1 cellular context compared by ENCODE assay signal in the genomic region with DNA sequence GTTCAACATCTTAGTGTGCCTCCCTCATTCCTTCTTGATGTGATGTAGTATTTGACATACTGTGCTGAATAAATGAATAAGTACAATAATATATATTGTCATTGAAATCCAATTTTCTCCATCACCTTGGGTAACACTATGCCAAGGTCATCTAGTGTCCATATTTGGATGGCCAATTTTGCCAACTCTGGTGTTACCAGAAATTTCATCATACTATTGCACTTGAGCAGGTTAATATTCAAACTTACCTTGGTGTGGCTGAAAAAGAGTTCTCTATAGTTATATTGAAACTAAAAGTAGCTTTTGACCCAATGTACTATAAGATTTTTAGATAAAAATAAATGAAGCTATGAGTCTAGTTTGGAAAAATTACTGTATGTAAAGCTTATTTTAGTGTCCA.
TF ChIP-seq lines count a peak whose summit lies in the region.

No MANE protein-coding gene starts in this region.

TF ChIP-seq in HepG2, 621 proteins besides CTCF, POLR2A, EP300 and RAD21 (continued from another document):
- TF ChIP-seq, protein P1, sequence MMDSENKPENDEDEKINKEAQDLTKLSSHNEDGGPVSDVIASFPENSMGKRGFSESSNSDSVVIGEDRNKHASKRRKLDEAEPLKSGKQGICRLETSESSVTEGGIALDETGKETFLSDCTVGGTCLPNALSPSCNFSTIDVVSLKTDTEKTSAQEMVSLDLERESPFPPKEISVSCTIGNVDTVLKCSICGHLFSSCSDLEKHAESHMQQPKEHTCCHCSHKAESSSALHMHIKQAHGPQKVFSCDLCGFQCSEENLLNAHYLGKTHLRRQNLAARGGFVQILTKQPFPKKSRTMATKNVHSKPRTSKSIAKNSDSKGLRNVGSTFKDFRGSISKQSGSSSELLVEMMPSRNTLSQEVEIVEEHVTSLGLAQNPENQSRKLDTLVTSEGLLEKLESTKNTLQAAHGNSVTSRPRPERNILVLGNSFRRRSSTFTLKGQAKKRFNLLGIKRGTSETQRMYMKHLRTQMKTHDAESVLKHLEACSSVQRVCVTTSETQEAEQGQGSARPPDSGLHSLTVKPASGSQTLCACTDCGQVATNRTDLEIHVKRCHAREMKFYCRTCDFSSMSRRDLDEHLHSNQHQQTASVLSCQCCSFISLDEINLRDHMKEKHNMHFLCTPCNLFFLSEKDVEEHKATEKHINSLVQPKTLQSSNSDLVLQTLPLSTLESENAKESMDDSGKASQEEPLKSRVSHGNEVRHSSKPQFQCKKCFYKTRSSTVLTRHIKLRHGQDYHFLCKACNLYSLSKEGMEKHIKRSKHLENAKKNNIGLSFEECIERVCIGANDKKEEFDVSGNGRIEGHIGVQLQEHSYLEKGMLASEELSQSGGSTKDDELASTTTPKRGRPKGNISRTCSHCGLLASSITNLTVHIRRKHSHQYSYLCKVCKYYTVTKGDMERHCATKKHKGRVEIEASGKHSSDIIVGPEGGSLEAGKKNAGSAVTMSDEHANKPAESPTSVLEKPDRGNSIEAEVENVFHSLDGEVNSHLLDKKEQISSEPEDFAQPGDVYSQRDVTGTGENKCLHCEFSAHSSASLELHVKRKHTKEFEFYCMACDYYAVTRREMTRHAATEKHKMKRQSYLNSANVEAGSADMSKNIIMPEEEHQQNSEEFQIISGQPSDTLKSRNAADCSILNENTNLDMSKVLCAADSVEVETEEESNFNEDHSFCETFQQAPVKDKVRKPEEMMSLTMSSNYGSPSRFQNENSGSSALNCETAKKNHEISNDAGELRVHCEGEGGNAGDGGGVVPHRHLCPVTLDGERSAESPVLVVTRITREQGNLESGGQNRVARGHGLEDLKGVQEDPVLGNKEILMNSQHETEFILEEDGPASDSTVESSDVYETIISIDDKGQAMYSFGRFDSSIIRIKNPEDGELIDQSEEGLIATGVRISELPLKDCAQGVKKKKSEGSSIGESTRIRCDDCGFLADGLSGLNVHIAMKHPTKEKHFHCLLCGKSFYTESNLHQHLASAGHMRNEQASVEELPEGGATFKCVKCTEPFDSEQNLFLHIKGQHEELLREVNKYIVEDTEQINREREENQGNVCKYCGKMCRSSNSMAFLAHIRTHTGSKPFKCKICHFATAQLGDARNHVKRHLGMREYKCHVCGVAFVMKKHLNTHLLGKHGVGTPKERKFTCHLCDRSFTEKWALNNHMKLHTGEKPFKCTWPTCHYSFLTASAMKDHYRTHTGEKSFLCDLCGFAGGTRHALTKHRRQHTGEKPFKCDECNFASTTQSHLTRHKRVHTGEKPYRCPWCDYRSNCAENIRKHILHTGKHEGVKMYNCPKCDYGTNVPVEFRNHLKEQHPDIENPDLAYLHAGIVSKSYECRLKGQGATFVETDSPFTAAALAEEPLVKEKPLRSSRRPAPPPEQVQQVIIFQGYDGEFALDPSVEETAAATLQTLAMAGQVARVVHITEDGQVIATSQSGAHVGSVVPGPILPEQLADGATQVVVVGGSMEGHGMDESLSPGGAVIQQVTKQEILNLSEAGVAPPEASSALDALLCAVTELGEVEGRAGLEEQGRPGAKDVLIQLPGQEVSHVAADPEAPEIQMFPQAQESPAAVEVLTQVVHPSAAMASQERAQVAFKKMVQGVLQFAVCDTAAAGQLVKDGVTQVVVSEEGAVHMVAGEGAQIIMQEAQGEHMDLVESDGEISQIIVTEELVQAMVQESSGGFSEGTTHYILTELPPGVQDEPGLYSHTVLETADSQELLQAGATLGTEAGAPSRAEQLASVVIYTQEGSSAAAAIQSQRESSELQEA (CRISPR knock-in tag; IDR thresholded peaks at IDR 0.05; ENCODE audit: not compliant biosample characterization), result no peak
- TF ChIP-seq NCOA2 (CRISPR knock-in tag; IDR thresholded peaks at IDR 0.05) (peak; percentile 51), RAD51 (IDR thresholded peaks at IDR 0.05; ENCODE audit: borderline replicate concordance) (no peak), PITX1 (CRISPR knock-in tag; IDR thresholded peaks at IDR 0.05) (no peak), ZNF552 (CRISPR knock-in tag; IDR thresholded peaks at IDR 0.05; ENCODE audit: borderline replicate concordance) (no peak), CEBPG (CRISPR knock-in tag; IDR thresholded peaks at IDR 0.05) (peak; percentile 79), HNRNPLL (IDR thresholded peaks at IDR 0.05; ENCODE audit: low read depth, low read length, poor library complexity, severe bottlenecking) (no peak), YY1 (IDR thresholded peaks at IDR 0.05; ENCODE audit: insufficient read depth, insufficient replicate concordance, low read depth, low read length) (no peak), ISX (CRISPR knock-in tag; conservative IDR thresholded peaks at IDR 0.05) (no peak), GATAD2A (CRISPR knock-in tag; IDR thresholded peaks at IDR 0.05) (peak; percentile 45; the same call in 1 of the 2 replicates)
- TF ChIP-seq, protein P2, sequence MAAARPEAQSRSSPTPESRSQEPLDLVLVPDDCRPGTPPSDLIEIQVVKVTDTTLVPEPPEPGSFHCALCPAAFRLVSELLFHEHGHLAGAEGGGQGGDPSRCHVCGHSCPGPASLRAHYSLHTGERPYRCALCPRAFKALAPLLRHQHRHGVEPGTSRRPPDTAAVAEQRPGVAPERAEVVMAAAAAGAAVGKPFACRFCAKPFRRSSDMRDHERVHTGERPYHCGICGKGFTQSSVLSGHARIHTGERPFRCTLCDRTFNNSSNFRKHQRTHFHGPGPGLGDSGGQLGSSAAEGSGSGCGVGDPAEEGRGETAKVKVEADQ (CRISPR knock-in tag; IDR thresholded peaks at IDR 0.05; ENCODE audit: borderline replicate concordance), result no peak
- TF ChIP-seq, protein P3, sequence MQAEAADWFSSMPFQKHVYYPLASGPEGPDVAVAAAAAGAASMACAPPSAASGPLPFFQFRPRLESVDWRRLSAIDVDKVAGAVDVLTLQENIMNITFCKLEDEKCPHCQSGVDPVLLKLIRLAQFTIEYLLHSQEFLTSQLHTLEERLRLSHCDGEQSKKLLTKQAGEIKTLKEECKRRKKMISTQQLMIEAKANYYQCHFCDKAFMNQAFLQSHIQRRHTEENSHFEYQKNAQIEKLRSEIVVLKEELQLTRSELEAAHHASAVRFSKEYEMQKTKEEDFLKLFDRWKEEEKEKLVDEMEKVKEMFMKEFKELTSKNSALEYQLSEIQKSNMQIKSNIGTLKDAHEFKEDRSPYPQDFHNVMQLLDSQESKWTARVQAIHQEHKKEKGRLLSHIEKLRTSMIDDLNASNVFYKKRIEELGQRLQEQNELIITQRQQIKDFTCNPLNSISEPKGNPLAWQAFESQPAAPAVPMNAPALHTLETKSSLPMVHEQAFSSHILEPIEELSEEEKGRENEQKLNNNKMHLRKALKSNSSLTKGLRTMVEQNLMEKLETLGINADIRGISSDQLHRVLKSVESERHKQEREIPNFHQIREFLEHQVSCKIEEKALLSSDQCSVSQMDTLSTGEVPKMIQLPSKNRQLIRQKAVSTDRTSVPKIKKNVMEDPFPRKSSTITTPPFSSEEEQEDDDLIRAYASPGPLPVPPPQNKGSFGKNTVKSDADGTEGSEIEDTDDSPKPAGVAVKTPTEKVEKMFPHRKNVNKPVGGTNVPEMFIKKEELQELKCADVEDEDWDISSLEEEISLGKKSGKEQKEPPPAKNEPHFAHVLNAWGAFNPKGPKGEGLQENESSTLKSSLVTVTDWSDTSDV (CRISPR knock-in tag; IDR thresholded peaks at IDR 0.05), result no peak
TF ChIP-seq in HepG2: peak in this region for 10.
